In the genomic region with DNA sequence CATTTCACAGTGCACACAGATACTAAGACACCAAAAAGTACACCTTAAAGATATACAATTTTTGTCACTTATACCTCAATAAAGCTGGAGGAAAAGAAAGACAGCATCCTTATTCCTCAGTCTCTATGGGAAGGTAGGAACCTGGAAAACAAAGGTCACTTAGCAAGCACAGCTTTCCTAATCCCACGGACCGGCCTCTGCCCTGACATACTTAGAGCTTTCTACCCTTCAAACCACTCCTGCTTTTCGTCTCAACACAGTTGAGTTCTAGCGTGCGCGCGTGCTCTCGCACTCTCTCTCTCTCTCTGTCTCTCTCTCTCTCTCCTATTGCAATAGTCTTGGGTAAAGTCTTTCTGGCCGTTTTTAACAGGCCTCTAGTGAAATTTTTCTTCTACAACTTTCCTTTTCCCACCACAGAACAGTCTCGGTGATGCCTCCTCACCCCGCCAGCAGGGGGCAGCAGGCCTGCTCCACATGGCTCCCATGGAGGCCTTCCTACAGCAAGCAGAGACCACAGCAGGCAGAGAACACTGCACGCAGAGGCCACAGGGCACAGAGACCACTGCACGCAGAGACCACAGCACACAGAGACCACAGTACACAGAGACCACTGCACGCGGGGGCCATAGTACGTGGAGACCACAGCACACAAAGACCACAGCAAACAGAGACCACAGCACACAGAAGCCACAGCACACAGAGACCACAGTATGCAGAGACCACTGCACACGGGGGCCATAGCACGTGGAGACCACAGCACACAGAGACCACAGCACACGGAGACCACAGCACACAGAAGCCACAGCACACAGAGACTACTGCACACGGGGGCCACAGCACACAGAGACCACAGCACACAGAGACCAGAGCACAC, we compare ENCODE assay signal across 9 cellular contexts.
A peak's percentile ranks its signal among the peaks of the same experiment; 100 is the strongest.
DNase-seq lines count a peak whose midpoint lies in the region; ATAC-seq and TF ChIP-seq lines count a peak whose summit lies in the region.
"Had no signal": no experiment of that assay in that cellular context is flagged by ENCODE, and none has a peak within 500 bp of the region (broad histone marks: within the 10 kb centered on the region; RNA-seq: fewer than 3 reads in every experiment).

No MANE protein-coding gene starts in this region.

- H3K27ac ChIP-seq in CD8-positive, alpha-beta memory T cell (ENCODE audit: low read depth, low read length), result no peak overlapping the region
- no peak overlapping the region for H3K27ac ChIP-seq in SU-DHL-6 (ENCODE audit: low read depth, low read length)
- no peak overlapping the region for H3K27ac ChIP-seq in lung (ENCODE audit: low read depth in 1 of 2, low read length in 1 of 2)
- no peak overlapping the region for H3K27ac ChIP-seq in testis
- H3K27ac ChIP-seq: SJSA1 had no signal

- H3K4me2 ChIP-seq in SU-DHL-6 (ENCODE audit: low read depth, low read length, poor library complexity, severe bottlenecking), result no peak overlapping the region

- no peaks in the 10 kb centered on the region for H3K9me3 Mint-ChIP-seq in CD8-positive, alpha-beta memory T cell
- no peaks in the 10 kb centered on the region for H3K9me3 Mint-ChIP-seq in activated naive CD8-positive, alpha-beta T cell treated with anti-CD3 and anti-CD28 coated beads, Interleukin-2, amount 50 U/mL, for 24 hours

- H3F3A ChIP-seq in SU-DHL-6 (ENCODE audit: insufficient read depth), result no peaks in the 10 kb centered on the region

- no peaks in the 10 kb centered on the region for H3K9me3 ChIP-seq in CD8-positive, alpha-beta memory T cell (ENCODE audit: low read length)
- H3K9me3 ChIP-seq in SU-DHL-6 (ENCODE audit: insufficient read depth, low read length) (no peaks in the 10 kb centered on the region), lung (ENCODE audit: control insufficient read depth in 2 of 2, insufficient read depth in 1 of 2, low read length in 1 of 2) (no peaks in the 10 kb centered on the region), testis (no peaks in the 10 kb centered on the region)
- H3K9me3 ChIP-seq: SJSA1 had no signal

- no peaks in the 10 kb centered on the region for H3K4me1 ChIP-seq in CD8-positive, alpha-beta memory T cell (ENCODE audit: insufficient read depth, low read length)
- H3K4me1 ChIP-seq in lung (ENCODE audit: control insufficient read depth in 2 of 2, insufficient read depth in 2 of 2, low read length in 2 of 2), result peaks cover 0 to 3% of the 10 kb centered on the region in 2 donors
- no peaks in the 10 kb centered on the region for H3K4me1 ChIP-seq in testis
- H3K4me1 ChIP-seq: SJSA1 had no signal

- H2AFZ ChIP-seq in SU-DHL-6 (ENCODE audit: low read depth, low read length, severe bottlenecking), result no peak overlapping the region

- POLR2A ChIA-PET in CD8-positive, alpha-beta memory T cell (lab: Charles Lee), result no interaction called here

- CTCF ChIA-PET in CD8-positive, alpha-beta memory T cell (lab: Charles Lee), result interaction anchor here (0.9 to 1.0 kb wide), 2 partner anchors 20 to 301 kb away, joined by 3 read pairs; no protein-coding TSS in a partner anchor

- no peaks in the 10 kb centered on the region for H3K79me2 ChIP-seq in SU-DHL-6 (ENCODE audit: insufficient read depth, low read length)

- H3K9me2 ChIP-seq in SU-DHL-6 (replicated peaks; ENCODE audit: insufficient read depth, low read length), result no peaks in the 10 kb centered on the region

- no peaks in the 10 kb centered on the region for H3K36me3 ChIP-seq in CD8-positive, alpha-beta memory T cell (ENCODE audit: insufficient read depth, low read length)
- H3K36me3 ChIP-seq in SU-DHL-6 (ENCODE audit: low read length) (no peaks in the 10 kb centered on the region), lung (ENCODE audit: control insufficient read depth in 2 of 2, insufficient read depth in 2 of 2, low read length in 2 of 2) (no peaks in the 10 kb centered on the region), testis (ENCODE audit: low read depth, missing control alignments) (no peaks in the 10 kb centered on the region)
- H3K36me3 ChIP-seq: SJSA1 had no signal

- no peak overlapping the region for H3K4me3 Mint-ChIP-seq in CD8-positive, alpha-beta memory T cell
- H3K4me3 Mint-ChIP-seq in activated naive CD8-positive, alpha-beta T cell treated with anti-CD3 and anti-CD28 coated beads, Interleukin-2, amount 50 U/mL, for 24 hours, result no peak overlapping the region

- TF ChIP-seq CTCF in SU-DHL-6 (IDR thresholded peaks at IDR 0.05; ENCODE audit: insufficient read depth, low read length, poor library complexity, severe bottlenecking), result peak; percentile 84
- TF ChIP-seq CTCF in lung (IDR thresholded peaks at IDR 0.05; ENCODE audit: control extremely low read depth, extremely low read depth), result no peak
- peak in 2 of 3 experiments; percentile 11 to 51 for TF ChIP-seq CTCF in testis (IDR thresholded peaks at IDR 0.05)

- no peak for TF ChIP-seq POLR2A in testis (IDR thresholded peaks at IDR 0.05)

- H3K27ac Mint-ChIP-seq in CD8-positive, alpha-beta memory T cell, result no peak overlapping the region
- H3K27ac Mint-ChIP-seq in activated naive CD8-positive, alpha-beta T cell treated with anti-CD3 and anti-CD28 coated beads, Interleukin-2, amount 50 U/mL, for 24 hours, result no peak overlapping the region

- peaks cover 2 to 12% of the 10 kb centered on the region in 2 donors for H3K27me3 Mint-ChIP-seq in CD8-positive, alpha-beta memory T cell
- peaks cover 2% of the 10 kb centered on the region for H3K27me3 Mint-ChIP-seq in activated naive CD8-positive, alpha-beta T cell treated with anti-CD3 and anti-CD28 coated beads, Interleukin-2, amount 50 U/mL, for 24 hours

- no peak overlapping the region for H3K9ac ChIP-seq in SU-DHL-6 (ENCODE audit: low read length)

- peak; percentile 25 to 62 (median 30) for DNase-seq in CD8-positive, alpha-beta memory T cell
- peak; percentile 16 for DNase-seq in GM19238 (ENCODE audit: insufficient read length, low spot score)
- peak; percentile 79 for DNase-seq in activated naive CD8-positive, alpha-beta T cell treated with anti-CD3 and anti-CD28 coated beads, Interleukin-2, amount 50 U/mL, for 24 hours
- DNase-seq in lung (ENCODE audit: low spot score), result peak; percentile 55
- peak; percentile 63 for DNase-seq in testis
- DNase-seq in dedifferentiated amniotic fluid mesenchymal stem cell (ENCODE audit: extremely low spot score), result no peak

- H4K20me1 ChIP-seq in SU-DHL-6 (ENCODE audit: low read depth, low read length), result no peaks in the 10 kb centered on the region

- peak; percentile 88 for ATAC-seq in HG03354 (IDR thresholded peaks at IDR 0.05; ENCODE audit: poor library complexity, severe bottlenecking, unreplicated experiment)
- peak; percentile 97 for ATAC-seq in activated naive CD8-positive, alpha-beta T cell treated with anti-CD3 and anti-CD28 coated beads, Interleukin-2, amount 50 U/mL, for 24 hours
- peak; percentile 72 for ATAC-seq in lung (ENCODE audit: insufficient read depth, low FRiP score)

- H3K4me3 ChIP-seq in CD8-positive, alpha-beta memory T cell (ENCODE audit: low read length), result no peak overlapping the region
- no peak overlapping the region for H3K4me3 ChIP-seq in SU-DHL-6 (ENCODE audit: insufficient read depth, low read length, poor library complexity, severe bottlenecking)
- no peak overlapping the region for H3K4me3 ChIP-seq in lung
- no peak overlapping the region for H3K4me3 ChIP-seq in testis
- H3K4me3 ChIP-seq: SJSA1 had no signal

- no peaks in the 10 kb centered on the region for H3K4me1 Mint-ChIP-seq in CD8-positive, alpha-beta memory T cell
- peaks cover 2% of the 10 kb centered on the region for H3K4me1 Mint-ChIP-seq in activated naive CD8-positive, alpha-beta T cell treated with anti-CD3 and anti-CD28 coated beads, Interleukin-2, amount 50 U/mL, for 24 hours

- intact Hi-C loops in testis (cut with DNase I; ENCODE audit: low total_unique reads), result no loop called here

- 76 to 83% methylated on average over 20 of the region's 20 CpGs for WGBS in lung, 2 donors
- 78 to 83% methylated on average over 18 to 20 of the region's 20 CpGs for WGBS in testis, 2 donors

- H3K27me3 ChIP-seq in CD8-positive, alpha-beta memory T cell (ENCODE audit: insufficient read depth, low read length, poor library complexity, severe bottlenecking), result no peaks in the 10 kb centered on the region
- H3K27me3 ChIP-seq in SU-DHL-6 (ENCODE audit: low read length) (no peaks in the 10 kb centered on the region), lung (ENCODE audit: control insufficient read depth, insufficient read depth) (no peaks in the 10 kb centered on the region), testis (no peaks in the 10 kb centered on the region)
- H3K27me3 ChIP-seq: SJSA1 had no signal

- no peaks in the 10 kb centered on the region for H3K36me3 Mint-ChIP-seq in CD8-positive, alpha-beta memory T cell
- no peaks in the 10 kb centered on the region for H3K36me3 Mint-ChIP-seq in activated naive CD8-positive, alpha-beta T cell treated with anti-CD3 and anti-CD28 coated beads, Interleukin-2, amount 50 U/mL, for 24 hours (ENCODE audit: low read depth)
